Comparison of ENCODE assay signal across 19 cellular contexts in the genomic region with DNA sequence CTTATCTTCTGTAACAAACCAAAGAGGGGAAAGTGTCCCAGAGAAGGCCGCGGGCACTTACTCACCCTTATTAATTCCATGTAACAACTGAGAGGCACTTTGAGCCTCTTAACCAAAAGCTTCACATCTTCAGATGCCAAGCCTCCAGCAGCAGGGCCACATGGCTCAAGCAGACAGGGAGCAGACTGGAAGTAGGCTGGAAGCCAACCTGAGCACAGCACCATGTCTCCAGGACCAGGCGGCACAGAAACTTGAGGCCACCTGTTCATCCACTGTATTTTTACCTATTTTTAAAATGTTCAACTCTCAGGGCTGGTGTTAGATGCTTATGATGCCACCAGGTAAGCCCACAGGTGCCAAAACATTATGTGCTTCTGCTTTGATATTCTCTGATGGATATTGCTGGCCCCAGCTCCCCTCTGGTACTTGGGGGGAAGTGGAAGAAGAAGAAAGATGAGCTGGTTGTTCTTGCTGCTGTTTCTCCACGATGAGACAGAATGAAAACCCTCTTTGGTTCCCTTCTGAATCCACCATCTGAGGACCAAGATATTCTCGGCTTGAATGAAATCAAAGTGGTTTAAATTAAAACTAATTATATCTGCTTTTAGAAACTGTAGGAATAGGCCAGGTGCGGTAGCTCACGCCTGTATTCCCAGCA. TPM values are rescaled to one million over a fixed set of nuclear protein-coding genes. Genes with fewer than 3 reads are reported as not detected.
DNase-seq lines count a peak whose midpoint lies in the region; TF ChIP-seq lines count a peak whose summit lies in the region.
"Had no signal": no experiment of that assay in that cellular context is flagged by ENCODE, and none has a peak within 500 bp of the region (broad histone marks: within the 10 kb centered on the region; RNA-seq: fewer than 3 reads in every experiment).

No MANE protein-coding gene starts in this region.

- peak overlapping the region; percentile 6; the same call in 1 of the 2 replicates for H3K4me3 ChIP-seq in DOHH2 (ENCODE audit: low read length)
- no peak overlapping the region for H3K4me3 ChIP-seq in HL-60 (replicated peaks; ENCODE audit: insufficient read depth, low read length)
- H3K4me3 ChIP-seq: HAP-1, ovary, skin epidermis had no signal

- H3K4me3 Mint-ChIP-seq in activated T-helper 1 cell treated with anti-CD3 and anti-CD28 coated beads, Interleukin-12 subunit alpha, Interleukin-12 subunit beta, Interleukin-2, Interleukin-4 antibody, amounts not matched to agents 30 ng/mL and 10 ng/mL and 1 ng/mL, durations not matched to agents 14 hours and 24 hours and 36 hours, result no peak overlapping the region
- H3K4me3 Mint-ChIP-seq: activated naive CD8-positive, alpha-beta T cell; activated T-cell treated with anti-CD3 and anti-CD28 coated beads, Interleukin-2, amount 50 U/mL, for 24 hours had no signal

- DNase-seq in HL-60 (ENCODE audit: low read depth in 1 of 2, low spot score in 1 of 2), result no peak
- peak; percentile 88 for DNase-seq in cerebellar cortex (ENCODE audit: low spot score)
- peak; percentile 8 for DNase-seq in pons (ENCODE audit: low spot score)
- DNase-seq in epidermal melanocyte (ENCODE audit: insufficient read length, low spot score), result no peak
- no peak for DNase-seq in OCI-M1 (lab: John Stamatoyannopoulos, UW)
- no peak for DNase-seq in activated T-helper 1 cell treated with anti-CD3 and anti-CD28 coated beads, Interleukin-12 subunit alpha, Interleukin-12 subunit beta, Interleukin-2, Interleukin-4 antibody, amounts not matched to agents 30 ng/mL and 10 ng/mL and 1 ng/mL, durations not matched to agents 14 hours and 24 hours and 36 hours (ENCODE audit: low spot score)
- DNase-seq: activated CD4-positive, alpha-beta T cell treated with anti-CD3 and anti-CD28 coated beads, Interleukin-2, amount 50 U/mL, for 4 hours; activated T-cell treated with anti-CD3 and anti-CD28 coated beads, Interleukin-2, amount 50 U/mL, for 24 hours; effector CD4-positive, alpha-beta T cell; kidney glomerular epithelial cell; NCI-H2081; NCI-H774; ovary; SHP77 treated with DMSO at 0.1 percent for 48 hours; T-helper 9 cell had no signal

- intact Hi-C loops in activated T-helper 1 cell treated with anti-CD3 and anti-CD28 coated beads, Interleukin-12 subunit alpha, Interleukin-12 subunit beta, Interleukin-2, Interleukin-4 antibody, amounts not matched to agents 30 ng/mL and 10 ng/mL and 1 ng/mL, durations not matched to agents 14 hours and 24 hours and 36 hours (cut with micrococcal nuclease), result no loop called here

- H3K4me1 ChIP-seq in DOHH2 (ENCODE audit: control insufficient read depth, low read length), result peaks cover 26% of the 10 kb centered on the region
- H3K4me1 ChIP-seq: HAP-1 had no signal

- no peaks in the 10 kb centered on the region for H3K9me3 ChIP-seq in DOHH2 (ENCODE audit: control insufficient read depth, insufficient read depth, low read length)
- H3K9me3 ChIP-seq: HAP-1, ovary had no signal

- H3K9me3 Mint-ChIP-seq in activated T-helper 1 cell treated with anti-CD3 and anti-CD28 coated beads, Interleukin-12 subunit alpha, Interleukin-12 subunit beta, Interleukin-2, Interleukin-4 antibody, amounts not matched to agents 30 ng/mL and 10 ng/mL and 1 ng/mL, durations not matched to agents 14 hours and 24 hours and 36 hours, result no peaks in the 10 kb centered on the region
- H3K9me3 Mint-ChIP-seq: activated T-cell treated with anti-CD3 and anti-CD28 coated beads, Interleukin-2, amount 50 U/mL, for 24 hours had no signal

- no peaks in the 10 kb centered on the region for H3K36me3 ChIP-seq in DOHH2 (ENCODE audit: control insufficient read depth, low read length)
- H3K36me3 ChIP-seq: HAP-1, ovary had no signal

- H3K79me2 ChIP-seq in DOHH2 (ENCODE audit: control insufficient read depth, low read length), result no peaks in the 10 kb centered on the region

- no peak overlapping the region for H3K27ac Mint-ChIP-seq in activated T-helper 1 cell treated with anti-CD3 and anti-CD28 coated beads, Interleukin-12 subunit alpha, Interleukin-12 subunit beta, Interleukin-2, Interleukin-4 antibody, amounts not matched to agents 30 ng/mL and 10 ng/mL and 1 ng/mL, durations not matched to agents 14 hours and 24 hours and 36 hours
- H3K27ac Mint-ChIP-seq: activated naive CD8-positive, alpha-beta T cell; activated T-cell treated with anti-CD3 and anti-CD28 coated beads, Interleukin-2, amount 50 U/mL, for 24 hours had no signal

- H3K27me3 ChIP-seq in DOHH2 (ENCODE audit: control insufficient read depth, low read length), result no peaks in the 10 kb centered on the region
- H3K27me3 ChIP-seq in HL-60 (ENCODE audit: insufficient read depth, poor library complexity, severe bottlenecking), result no peaks in the 10 kb centered on the region
- H3K27me3 ChIP-seq: ovary had no signal

- H3K9me2 ChIP-seq in DOHH2 (replicated peaks; ENCODE audit: control insufficient read depth, low read length), result no peaks in the 10 kb centered on the region

- H4K20me1 ChIP-seq in DOHH2 (ENCODE audit: control insufficient read depth, insufficient read depth, low read depth, low read length), result no peaks in the 10 kb centered on the region

- no peaks in the 10 kb centered on the region for H3K36me3 Mint-ChIP-seq in activated T-helper 1 cell treated with anti-CD3 and anti-CD28 coated beads, Interleukin-12 subunit alpha, Interleukin-12 subunit beta, Interleukin-2, Interleukin-4 antibody, amounts not matched to agents 30 ng/mL and 10 ng/mL and 1 ng/mL, durations not matched to agents 14 hours and 24 hours and 36 hours (ENCODE audit: low read depth)
- H3K36me3 Mint-ChIP-seq: activated naive CD8-positive, alpha-beta T cell had no signal

- TF ChIP-seq CTCF in DOHH2 (IDR thresholded peaks at IDR 0.05; ENCODE audit: low read depth, low read length, poor library complexity, severe bottlenecking) (no peak), HL-60 (IDR thresholded peaks at IDR 0.05; ENCODE audit: insufficient read depth, low read length) (no peak)

- H3K4me2 ChIP-seq in DOHH2 (ENCODE audit: low read length), result peak overlapping the region; percentile 47

- H3K27me3 Mint-ChIP-seq in activated T-helper 1 cell treated with anti-CD3 and anti-CD28 coated beads, Interleukin-12 subunit alpha, Interleukin-12 subunit beta, Interleukin-2, Interleukin-4 antibody, amounts not matched to agents 30 ng/mL and 10 ng/mL and 1 ng/mL, durations not matched to agents 14 hours and 24 hours and 36 hours (ENCODE audit: insufficient read depth), result peaks cover 8% of the 10 kb centered on the region
- H3K27me3 Mint-ChIP-seq: activated naive CD8-positive, alpha-beta T cell; activated T-cell treated with anti-CD3 and anti-CD28 coated beads, Interleukin-2, amount 50 U/mL, for 24 hours had no signal

- no peak overlapping the region for H3K27ac ChIP-seq in DOHH2 (ENCODE audit: low read depth, low read length)
- peak overlapping the region; percentile 58 for H3K27ac ChIP-seq in HL-60 (replicated peaks)
- H3K27ac ChIP-seq: ovary had no signal

- H3K4me1 Mint-ChIP-seq in activated T-helper 1 cell treated with anti-CD3 and anti-CD28 coated beads, Interleukin-12 subunit alpha, Interleukin-12 subunit beta, Interleukin-2, Interleukin-4 antibody, amounts not matched to agents 30 ng/mL and 10 ng/mL and 1 ng/mL, durations not matched to agents 14 hours and 24 hours and 36 hours (ENCODE audit: low read depth), result peaks cover 11% of the 10 kb centered on the region

- H3F3A ChIP-seq in DOHH2 (ENCODE audit: control insufficient read depth, insufficient read depth), result no peaks in the 10 kb centered on the region

RNA-seq across cellular contexts. Expression of gene SDE2, which starts 30.6 kb away (rescaled TPM):
- 28.2 and 28.4 TPM in 2 replicates for total RNA-seq in activated T-helper 1 cell treated with anti-CD3 and anti-CD28 coated beads, Interleukin-12 subunit alpha, Interleukin-12 subunit beta, Interleukin-2, Interleukin-4 antibody, amounts not matched to agents 30 ng/mL and 10 ng/mL and 1 ng/mL, durations not matched to agents 14 hours and 24 hours and 36 hours

RNA-seq across cellular contexts. Expression of gene H3-3A, which starts 32.8 kb away (rescaled TPM):
- total RNA-seq in activated T-helper 1 cell treated with anti-CD3 and anti-CD28 coated beads, Interleukin-12 subunit alpha, Interleukin-12 subunit beta, Interleukin-2, Interleukin-4 antibody, amounts not matched to agents 30 ng/mL and 10 ng/mL and 1 ng/mL, durations not matched to agents 14 hours and 24 hours and 36 hours, result 416 and 426 TPM in 2 replicates

Comparison
In these comparisons a context has a peak if more than half of its experiments do, and no peak if none do; other contexts are left out.
1. DNase-seq: peak in cerebellar cortex (single experiment) and pons (single experiment); none in HL-60 (0 of 2), epidermal melanocyte (single experiment), OCI-M1 (single experiment) and activated T-helper 1 cell treated with anti-CD3 and anti-CD28 coated beads, Interleukin-12 subunit alpha, Interleukin-12 subunit beta, Interleukin-2, Interleukin-4 antibody, amounts not matched to agents 30 ng/mL and 10 ng/mL and 1 ng/mL, durations not matched to agents 14 hours and 24 hours and 36 hours (single experiment).